15 cellular contexts compared by ENCODE assay signal in the genomic region with DNA sequence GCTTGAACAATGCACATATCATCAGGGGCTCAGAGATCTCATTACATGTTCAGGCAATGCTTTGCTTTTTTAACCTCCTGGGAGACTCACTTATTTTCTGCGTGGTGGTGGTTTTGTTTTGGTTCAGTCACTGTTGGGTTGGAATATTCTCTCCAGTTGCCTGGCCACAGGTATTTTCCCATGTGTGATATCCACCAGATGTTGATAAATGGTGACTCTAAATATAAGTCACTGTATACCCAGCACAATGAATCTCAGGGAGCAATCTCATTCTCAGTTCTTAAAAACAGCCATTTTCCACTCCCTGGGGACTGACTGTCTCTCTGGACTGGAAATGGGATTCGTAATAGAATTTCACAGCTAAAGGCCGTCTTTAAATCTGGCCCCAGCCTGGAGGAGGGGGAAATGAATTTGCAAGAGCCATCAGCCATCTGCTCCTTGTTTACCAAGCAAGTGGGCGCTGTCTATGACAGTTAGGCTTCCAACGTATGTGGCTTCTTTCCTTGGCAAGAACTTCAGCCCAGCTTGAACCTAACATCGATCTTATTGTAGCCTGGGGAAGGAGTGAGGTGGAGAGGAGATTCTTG.
A peak's percentile ranks its signal among the peaks of the same experiment; 100 is the strongest.
DNase-seq lines count a peak whose midpoint lies in the region; ATAC-seq and TF ChIP-seq lines count a peak whose summit lies in the region.
"Had no signal": no experiment of that assay in that cellular context is flagged by ENCODE, and none has a peak within 500 bp of the region (broad histone marks: within the 10 kb centered on the region; RNA-seq: fewer than 3 reads in every experiment).

No MANE protein-coding gene starts in this region.

- H2BK20ac ChIP-seq in IMR-90 (ENCODE audit: low read depth, low read length) = peak overlapping the region; percentile 6; the same call in 1 of the 2 replicates

- no peak for ATAC-seq in IMR-90 (ENCODE audit: low read depth)
- no peak for ATAC-seq in HG02852 (IDR thresholded peaks at IDR 0.05; ENCODE audit: unreplicated experiment)
- ATAC-seq in HG03095 (IDR thresholded peaks at IDR 0.05; ENCODE audit: unreplicated experiment) = no peak
- ATAC-seq in GM21723 (IDR thresholded peaks at IDR 0.05; ENCODE audit: unreplicated experiment) = no peak
- ATAC-seq: natural killer cell had no signal

- H3K79me1 ChIP-seq in IMR-90 (ENCODE audit: low read depth in 1 of 2, low read length in 2 of 2) = no peaks in the 10 kb centered on the region

- no peak overlapping the region for H3K18ac ChIP-seq in IMR-90 (ENCODE audit: low read depth, low read length)

- no peak overlapping the region for H3K27ac ChIP-seq in IMR-90 (ENCODE audit: insufficient read depth, low read length)
- H3K27ac ChIP-seq: esophagus squamous epithelium, skin epidermis, transverse colon had no signal

- H3K27me3 ChIP-seq in IMR-90 (ENCODE audit: control insufficient read depth, insufficient read depth, low read length) = no peaks in the 10 kb centered on the region
- H3K27me3 ChIP-seq: esophagus squamous epithelium, transverse colon had no signal

- H2BK120ac ChIP-seq in IMR-90 (ENCODE audit: low read depth, low read length) = peak overlapping the region; percentile 46; the same call in 1 of the 2 replicates

- H3K4ac ChIP-seq in IMR-90 (ENCODE audit: low read depth, low read length) = no peak overlapping the region; the same call in 1 of the 2 replicates

- H3K4me1 ChIP-seq in IMR-90 (ENCODE audit: control insufficient read depth, insufficient read depth, low read length) = 0 out of 2 replicates have a peak, but pooled peaks cover 2% of the 10 kb centered on the region
- H3K4me1 ChIP-seq: esophagus squamous epithelium, transverse colon had no signal

- POLR2A ChIA-PET in AG04449 (lab: Yijun Ruan, JAX) (no interaction called here), IMR-90 (lab: Charles Lee; ENCODE audit: unreplicated experiment) (no interaction called here)

- H3K56ac ChIP-seq in IMR-90 (ENCODE audit: extremely low read depth, insufficient read depth, low read length) = no peak overlapping the region

- H2AK9ac ChIP-seq in IMR-90 (replicated peaks; ENCODE audit: low read depth, low read length, poor library complexity) = no peak overlapping the region

- TF ChIP-seq CTCF in AG04449 (IDR thresholded peaks at IDR 0.05; ENCODE audit: insufficient read depth, low read length, missing control alignments) = no peak
- TF ChIP-seq CTCF in IMR-90 (conservative IDR thresholded peaks at IDR 0.05; ENCODE audit: low read depth, low read length) = no peak
- TF ChIP-seq CTCF in astrocyte of the cerebellum (IDR thresholded peaks at IDR 0.05; ENCODE audit: low read depth, low read length, missing control alignments) = no peak

- no peak overlapping the region for H3K9ac ChIP-seq in IMR-90 (ENCODE audit: low read depth, low read length)

- no TSS peak for BruUV-seq in IMR-90 (replicated peaks; lab: Mats Ljungman, UMichigan)

- no peaks in the 10 kb centered on the region for H4K20me1 ChIP-seq in IMR-90 (ENCODE audit: insufficient read depth, low read length)

- no CpG with 5 or more reads among the region's 6 CpGs for WGBS in IMR-90 (ENCODE audit: extremely low coverage in 2 of 2, insufficient read length in 1 of 2), 2 experiments

- H3K23ac ChIP-seq in IMR-90 (ENCODE audit: low read depth, low read length) = peak overlapping the region; percentile 56

- in situ Hi-C loops in IMR-90 (cut with MboI; ENCODE audit: low sequenced_read_pairs) = no loop called here
- in situ Hi-C loops in astrocyte of the cerebellum (cut with HindIII; ENCODE audit: low sequenced_read_pairs) = no loop called here

- DNase-seq in AG04449 (ENCODE audit: low read depth, low spot score) (peak; percentile 14), IMR-90 (peak; percentile 45), astrocyte of the cerebellum (ENCODE audit: low read depth) (peak; percentile 76), iris pigment epithelial cell (ENCODE audit: low read depth) (peak; percentile 8)
- no peak for DNase-seq in activated CD4-positive, alpha-beta T cell treated with anti-CD3 and anti-CD28 coated beads, Interleukin-2, amount 50 U/mL, for 4 hours
- DNase-seq: activated CD4-positive, CD25-positive, alpha-beta regulatory T cell; cerebellar nuclear complex; esophagus squamous epithelium; natural killer cell; NCI-H510A; transverse colon had no signal

- H3K9me1 ChIP-seq in IMR-90 (ENCODE audit: insufficient read depth, low read length) = no peaks in the 10 kb centered on the region; the same call in 1 of the 2 replicates

- no peaks in the 10 kb centered on the region for H3K9me3 ChIP-seq in IMR-90 (ENCODE audit: control insufficient read depth, insufficient read depth, low read length)
- H3K9me3 ChIP-seq: esophagus squamous epithelium, transverse colon had no signal

- no peaks in the 10 kb centered on the region for H3K36me3 ChIP-seq in IMR-90 (ENCODE audit: control insufficient read depth, insufficient read depth, low read length)
- H3K36me3 ChIP-seq: esophagus squamous epithelium, transverse colon had no signal

- dilution Hi-C loops in IMR-90 (cut with HindIII; ENCODE audit: low sequenced_read_pairs, unreplicated experiment) = no loop called here

- CTCF ChIA-PET in AG04449 (lab: Yijun Ruan, JAX) (no interaction called here), IMR-90 (lab: Yijun Ruan, JAX) (no interaction called here)

- H4K91ac ChIP-seq in IMR-90 (ENCODE audit: insufficient read depth, low read depth, low read length) = no peak overlapping the region

- H2BK15ac ChIP-seq in IMR-90 (ENCODE audit: low read depth, low read length) = no peak overlapping the region; the same call in 2 of the 3 replicates

- H3K4me3 ChIP-seq in AG04449 (ENCODE audit: low read depth, low read length) (no peak overlapping the region), IMR-90 (ENCODE audit: insufficient read depth, low read depth, low read length) (no peak overlapping the region), astrocyte of the cerebellum (ENCODE audit: low read depth, low read length) (no peak overlapping the region)
- H3K4me3 ChIP-seq: esophagus squamous epithelium, skin epidermis, transverse colon had no signal

- H2BK5ac ChIP-seq in IMR-90 (ENCODE audit: low read depth, low read length, poor library complexity, severe bottlenecking) = no peak overlapping the region

- intact Hi-C loops in IMR-90 (cut with micrococcal nuclease) = no loop called here

- no peak overlapping the region for H2AK5ac ChIP-seq in IMR-90 (ENCODE audit: low read depth, low read length)

- H3K14ac ChIP-seq in IMR-90 (replicated peaks; ENCODE audit: low read depth, low read length) = peak overlapping the region; percentile 63; the same call in 1 of the 2 replicates

- H2AFZ ChIP-seq in IMR-90 (replicated peaks; ENCODE audit: low read length, poor library complexity) = peak overlapping the region; percentile 78

- H3K4me2 ChIP-seq in IMR-90 (ENCODE audit: low read depth, low read length) = no peak overlapping the region

- no peak for TF ChIP-seq POLR2A in IMR-90 (IDR thresholded peaks at IDR 0.05; ENCODE audit: low read depth, low read length)

- no peak for TF ChIP-seq RAD21 in IMR-90 (IDR thresholded peaks at IDR 0.05; ENCODE audit: low read length)

- no peak overlapping the region for H4K8ac ChIP-seq in IMR-90 (ENCODE audit: low read depth in 2 of 2, low read length in 2 of 2)

- H4K5ac ChIP-seq in IMR-90 (ENCODE audit: low read depth, low read length) = no peak overlapping the region

TF ChIP-seq in IMR-90, 13 proteins besides CTCF, POLR2A, EP300 and RAD21:
- TF ChIP-seq MAFK (IDR thresholded peaks at IDR 0.05; ENCODE audit: low read depth, low read length) (no peak), RFX5 (IDR thresholded peaks at IDR 0.05; ENCODE audit: low read depth, low read length) (no peak), BHLHE40 (IDR thresholded peaks at IDR 0.05; ENCODE audit: low read depth, low read length) (no peak), SMC3 (IDR thresholded peaks at IDR 0.05; ENCODE audit: low read depth, low read length) (no peak), CEBPB (IDR thresholded peaks at IDR 0.05; ENCODE audit: low read depth, low read length) (no peak), RCOR1 (IDR thresholded peaks at IDR 0.05; ENCODE audit: insufficient replicate concordance, low read length) (no peak), CHD1 (IDR thresholded peaks at IDR 0.05; ENCODE audit: low read depth, low read length) (no peak), MAZ (IDR thresholded peaks at IDR 0.05; ENCODE audit: borderline replicate concordance, low read depth, low read length) (no peak)
- TF ChIP-seq, protein P1, sequence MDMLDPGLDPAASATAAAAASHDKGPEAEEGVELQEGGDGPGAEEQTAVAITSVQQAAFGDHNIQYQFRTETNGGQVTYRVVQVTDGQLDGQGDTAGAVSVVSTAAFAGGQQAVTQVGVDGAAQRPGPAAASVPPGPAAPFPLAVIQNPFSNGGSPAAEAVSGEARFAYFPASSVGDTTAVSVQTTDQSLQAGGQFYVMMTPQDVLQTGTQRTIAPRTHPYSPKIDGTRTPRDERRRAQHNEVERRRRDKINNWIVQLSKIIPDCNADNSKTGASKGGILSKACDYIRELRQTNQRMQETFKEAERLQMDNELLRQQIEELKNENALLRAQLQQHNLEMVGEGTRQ (IDR thresholded peaks at IDR 0.05; ENCODE audit: low read depth, low read length) = no peak
- TF ChIP-seq, protein P2, sequence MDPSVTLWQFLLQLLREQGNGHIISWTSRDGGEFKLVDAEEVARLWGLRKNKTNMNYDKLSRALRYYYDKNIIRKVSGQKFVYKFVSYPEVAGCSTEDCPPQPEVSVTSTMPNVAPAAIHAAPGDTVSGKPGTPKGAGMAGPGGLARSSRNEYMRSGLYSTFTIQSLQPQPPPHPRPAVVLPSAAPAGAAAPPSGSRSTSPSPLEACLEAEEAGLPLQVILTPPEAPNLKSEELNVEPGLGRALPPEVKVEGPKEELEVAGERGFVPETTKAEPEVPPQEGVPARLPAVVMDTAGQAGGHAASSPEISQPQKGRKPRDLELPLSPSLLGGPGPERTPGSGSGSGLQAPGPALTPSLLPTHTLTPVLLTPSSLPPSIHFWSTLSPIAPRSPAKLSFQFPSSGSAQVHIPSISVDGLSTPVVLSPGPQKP (IDR thresholded peaks at IDR 0.05; ENCODE audit: borderline replicate concordance, low read depth, low read length) = no peak
TF ChIP-seq in IMR-90: peak in this region for 0.

Comparison
In these comparisons a context has a peak if more than half of its experiments do, and no peak if none do; other contexts are left out.
1. DNase-seq: peak in AG04449 (single experiment), IMR-90 (single experiment), astrocyte of the cerebellum (single experiment) and iris pigment epithelial cell (single experiment); none in activated CD4-positive, alpha-beta T cell treated with anti-CD3 and anti-CD28 coated beads, Interleukin-2, amount 50 U/mL, for 4 hours (0 of 2).